In the genomic region with DNA sequence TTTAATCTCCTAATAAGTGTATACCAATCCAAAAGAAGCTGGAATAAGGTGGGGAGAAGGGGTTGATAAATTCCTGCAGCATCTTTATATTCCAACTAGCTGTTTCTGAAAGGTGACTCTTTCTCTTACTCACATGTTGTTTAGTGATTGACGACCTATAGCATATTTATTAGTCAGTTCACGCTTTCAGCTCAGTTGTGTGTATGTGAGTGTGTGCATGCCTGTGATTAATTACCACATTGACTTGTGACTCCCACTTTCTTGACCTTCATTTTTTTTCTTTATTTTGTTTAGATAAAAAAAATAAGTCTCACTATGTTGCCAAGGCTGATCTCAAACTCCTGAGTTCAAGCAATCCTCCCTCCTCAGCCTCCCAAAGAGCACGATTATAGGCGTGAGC, we compare ENCODE assay signal across 19 cellular contexts. TPM values are rescaled to one million over a fixed set of nuclear protein-coding genes. Genes with fewer than 3 reads are reported as not detected.
DNase-seq lines count a peak whose midpoint lies in the region; ATAC-seq and TF ChIP-seq lines count a peak whose summit lies in the region.
"Had no signal": no experiment of that assay in that cellular context is flagged by ENCODE, and none has a peak within 500 bp of the region (broad histone marks: within the 10 kb centered on the region; RNA-seq: fewer than 3 reads in every experiment).

No MANE protein-coding gene starts in this region.

- peaks cover 81 to 99% (median 91%) of the 10 kb centered on the region in 3 donors for H3K4me1 Mint-ChIP-seq in CD8-positive, alpha-beta memory T cell
- H3K4me1 Mint-ChIP-seq in T-cell: peaks cover 71 to 89% (median 89%) of the 10 kb centered on the region in 3 donors

- peaks cover 45% of the 10 kb centered on the region for H3K4me1 ChIP-seq in CD8-positive, alpha-beta memory T cell (ENCODE audit: insufficient read depth, low read length)
- H3K4me1 ChIP-seq in esophagus squamous epithelium (peaks cover 30 to 87% (median 78%) of the 10 kb centered on the region in 3 donors), sigmoid colon (peaks cover 0 to 99% (median 99%) of the 10 kb centered on the region in 4 donors), hepatocyte (ENCODE audit: insufficient read depth) (peaks cover 23% of the 10 kb centered on the region)

- no peaks in the 10 kb centered on the region for H3K9me3 Mint-ChIP-seq in CD8-positive, alpha-beta memory T cell
- H3K9me3 Mint-ChIP-seq in T-cell: no peaks in the 10 kb centered on the region
- H3K9me3 Mint-ChIP-seq: activated CD4-positive, alpha-beta T cell treated with anti-CD3 and anti-CD28 coated beads, Interleukin-2, amount 10 ng/mL, durations not matched to agents 24 days and 14 days; stimulated activated naive B cell treated with anti-CD40 and anti-IgM and Interleukin-4, amounts not matched to agents 10 μg/mL and 1 μg/mL and 100 μg/mL, for 72 hours had no signal

- peaks cover 19% of the 10 kb centered on the region for H4K20me1 ChIP-seq in hepatocyte (ENCODE audit: insufficient read depth, poor library complexity, severe bottlenecking)

- CTCF ChIA-PET in CD8-positive, alpha-beta memory T cell (lab: Charles Lee): interaction anchor here (1.0 to 2.2 kb wide), 4 partner anchors 31 to 54 kb away, joined by 3 to 10 read pairs (median 3); no protein-coding TSS in a partner anchor
- CTCF ChIA-PET in T-cell (lab: Charles Lee): interaction anchor here (0.6 to 2.0 kb wide), 2 partner anchors 41 to 45 kb away, joined by 4 to 9 read pairs; no protein-coding TSS in a partner anchor

- no peak overlapping the region for H3K27ac ChIP-seq in CD8-positive, alpha-beta memory T cell (ENCODE audit: low read depth, low read length)
- peak overlapping the region in 3 of 4 donors; percentile 72 to 87 (median 75) for H3K27ac ChIP-seq in esophagus squamous epithelium
- H3K27ac ChIP-seq in sigmoid colon: peak overlapping the region; percentile 83 to 98 (median 88)
- no peak overlapping the region for H3K27ac ChIP-seq in hepatocyte
- H3K27ac ChIP-seq: C4-2B had no signal

- WGBS in esophagus squamous epithelium, 2 donors: 70 to 83% methylated on average over 4 of the region's 4 CpGs
- 89% methylated on average over 4 of the region's 4 CpGs for WGBS in sigmoid colon, 2 donors
- 95% methylated on average over 4 of the region's 4 CpGs for WGBS in hepatocyte (ENCODE audit: low lambda C conversion rate, missing lambda C conversion rate)

- TF ChIP-seq CTCF in esophagus squamous epithelium (IDR thresholded peaks at IDR 0.05) (no peak), sigmoid colon (IDR thresholded peaks at IDR 0.05) (no peak), hepatocyte (IDR thresholded peaks at IDR 0.05; ENCODE audit: poor library complexity) (no peak)

- no peak overlapping the region for H2AFZ ChIP-seq in hepatocyte

- H3K4me3 ChIP-seq in CD8-positive, alpha-beta memory T cell (ENCODE audit: low read length): no peak overlapping the region
- H3K4me3 ChIP-seq in esophagus squamous epithelium (no peak overlapping the region), sigmoid colon (no peak overlapping the region), hepatocyte (no peak overlapping the region)
- H3K4me3 ChIP-seq: mucosa of descending colon had no signal

- TF ChIP-seq POLR2A in esophagus squamous epithelium (IDR thresholded peaks at IDR 0.05): no peak
- no peak for TF ChIP-seq POLR2A in sigmoid colon (IDR thresholded peaks at IDR 0.05)

- DNase-seq in CD8-positive, alpha-beta memory T cell: no peak
- DNase-seq in T-cell (no peak), esophagus squamous epithelium (lab: John Stamatoyannopoulos, UW) (no peak), sigmoid colon (no peak), NCI-H345 (lab: John Stamatoyannopoulos, UW) (no peak), mesenteric fat pad (ENCODE audit: low spot score) (no peak), hepatocyte (ENCODE audit: low spot score) (no peak)
- DNase-seq: activated CD4-positive, alpha-beta T cell treated with anti-CD3 and anti-CD28 coated beads, Interleukin-2, amount 10 ng/mL, durations not matched to agents 24 days and 14 days; activated effector memory CD4-positive, alpha-beta T cell treated with anti-CD3 and anti-CD28 coated beads, Interleukin-2, amount 50 U/mL, for 16 hours; Karpas-422; mucosa of descending colon; NCI-H146; NCI-H510A treated with DMSO at 0.1 percent for 48 hours; stimulated activated CD4-positive, alpha-beta T cell treated with anti-CD3 and anti-CD28 coated beads, Interleukin-4, amount 100 ng/mL, for 1 hour; stimulated activated naive B cell treated with anti-CD40 and anti-IgM and Interleukin-4, amounts not matched to agents 10 μg/mL and 1 μg/mL and 100 μg/mL, for 72 hours had no signal

- H3K27me3 ChIP-seq in CD8-positive, alpha-beta memory T cell (ENCODE audit: insufficient read depth, low read length, poor library complexity, severe bottlenecking): no peaks in the 10 kb centered on the region
- H3K27me3 ChIP-seq in esophagus squamous epithelium (no peaks in the 10 kb centered on the region), sigmoid colon (no peaks in the 10 kb centered on the region), hepatocyte (no peaks in the 10 kb centered on the region)

- ATAC-seq in T-cell (replicated peaks in 1 of 4) (no peak), HG02623 (IDR thresholded peaks at IDR 0.05; ENCODE audit: unreplicated experiment) (no peak)
- ATAC-seq: esophagus mucosa; mucosa of descending colon; Panc1; stimulated activated naive B cell treated with anti-CD40 and anti-IgM and Interleukin-4, amounts not matched to agents 10 μg/mL and 1 μg/mL and 100 μg/mL, for 72 hours had no signal

- no peak for TF ChIP-seq EP300 in sigmoid colon (IDR thresholded peaks at IDR 0.05)

- POLR2A ChIA-PET in CD8-positive, alpha-beta memory T cell (lab: Charles Lee): interaction anchor here (1.6 kb wide), 1 partner anchor 45 kb away, joined by 6 read pairs; a partner anchor contains a TSS
- POLR2A ChIA-PET in T-cell (lab: Charles Lee): interaction anchor here (0.6 kb wide), 3 partner anchors 15 to 64 kb away, joined by 3 read pairs; no protein-coding TSS in a partner anchor

- H3K27me3 Mint-ChIP-seq in CD8-positive, alpha-beta memory T cell: no peaks in the 10 kb centered on the region
- no peaks in the 10 kb centered on the region for H3K27me3 Mint-ChIP-seq in T-cell
- H3K27me3 Mint-ChIP-seq: activated CD4-positive, alpha-beta T cell treated with anti-CD3 and anti-CD28 coated beads, Interleukin-2, amount 10 ng/mL, durations not matched to agents 24 days and 14 days; stimulated activated naive B cell treated with anti-CD40 and anti-IgM and Interleukin-4, amounts not matched to agents 10 μg/mL and 1 μg/mL and 100 μg/mL, for 72 hours had no signal

- H3K9me3 ChIP-seq in CD8-positive, alpha-beta memory T cell (ENCODE audit: low read length): no peaks in the 10 kb centered on the region
- H3K9me3 ChIP-seq in esophagus squamous epithelium: no peaks in the 10 kb centered on the region
- H3K9me3 ChIP-seq in sigmoid colon: no peaks in the 10 kb centered on the region
- no peaks in the 10 kb centered on the region for H3K9me3 ChIP-seq in hepatocyte (ENCODE audit: low read depth)
- H3K9me3 ChIP-seq: mucosa of descending colon had no signal

- intact Hi-C loops in esophagus squamous epithelium (cut with DNase I): no loop called here
- intact Hi-C loops in sigmoid colon (cut with DNase I): no loop called here

- peaks cover 0 to 32% (median 13%) of the 10 kb centered on the region in 3 donors for H3K36me3 Mint-ChIP-seq in CD8-positive, alpha-beta memory T cell
- peaks cover 27% of the 10 kb centered on the region for H3K36me3 Mint-ChIP-seq in T-cell
- H3K36me3 Mint-ChIP-seq: stimulated activated naive B cell treated with anti-CD40 and anti-IgM and Interleukin-4, amounts not matched to agents 10 μg/mL and 1 μg/mL and 100 μg/mL, for 72 hours had no signal

- H3K27ac Mint-ChIP-seq in CD8-positive, alpha-beta memory T cell: peak overlapping the region in 7 of 8 donors; percentile 70 to 99 (median 97)
- peak overlapping the region; percentile 98 to 100 for H3K27ac Mint-ChIP-seq in T-cell
- H3K27ac Mint-ChIP-seq: stimulated activated naive B cell treated with anti-CD40 and anti-IgM and Interleukin-4, amounts not matched to agents 10 μg/mL and 1 μg/mL and 100 μg/mL, for 72 hours had no signal

- peaks cover 78% of the 10 kb centered on the region for H3K79me2 ChIP-seq in hepatocyte

- H3K4me2 ChIP-seq in hepatocyte: no peak overlapping the region

- no peaks in the 10 kb centered on the region for H3K9me2 ChIP-seq in hepatocyte (replicated peaks; ENCODE audit: insufficient read depth)

- H3K36me3 ChIP-seq in CD8-positive, alpha-beta memory T cell (ENCODE audit: insufficient read depth, low read length): no peaks in the 10 kb centered on the region
- H3K36me3 ChIP-seq in esophagus squamous epithelium: peaks cover 0 to 15% (median 0%) of the 10 kb centered on the region in 3 donors
- H3K36me3 ChIP-seq in sigmoid colon: no peaks in the 10 kb centered on the region
- H3K36me3 ChIP-seq in hepatocyte (replicated peaks; ENCODE audit: insufficient read depth, low read depth): no peaks in the 10 kb centered on the region

- no peak overlapping the region for H3K4me3 Mint-ChIP-seq in CD8-positive, alpha-beta memory T cell
- no peak overlapping the region for H3K4me3 Mint-ChIP-seq in T-cell
- H3K4me3 Mint-ChIP-seq: activated CD4-positive, alpha-beta T cell treated with anti-CD3 and anti-CD28 coated beads, Interleukin-2, amount 10 ng/mL, durations not matched to agents 24 days and 14 days; stimulated activated naive B cell treated with anti-CD40 and anti-IgM and Interleukin-4, amounts not matched to agents 10 μg/mL and 1 μg/mL and 100 μg/mL, for 72 hours had no signal

RNA-seq across cellular contexts. Expression of a gene that starts 44.4 kb away (rescaled TPM):
- total RNA-seq in CD8-positive, alpha-beta memory T cell: 10 to 100 TPM; 26.8 to 28.9 TPM
- polyA plus RNA-seq in CD8-positive, alpha-beta memory T cell: 37.7 TPM
- total RNA-seq in T-cell (10 to 100 TPM; 45.5 to 93.1 (median 84.9) TPM), esophagus squamous epithelium (10 to 100 TPM; 23.7 to 58.9 (median 39.2) TPM), sigmoid colon (100 to 1,000 TPM; 229 to 595 (median 347) TPM), mesenteric fat pad (122 TPM), hepatocyte (60.6 and 64.0 TPM in 2 replicates)
- polyA plus RNA-seq in sigmoid colon (10 to 100 TPM in 1 of 3 donors, 1 to 10 TPM in 2; 1.6 to 34.5 (median 4.2) TPM), hepatocyte (30.7 and 34.5 TPM in 2 replicates)

Comparison
In these comparisons a context has a peak if more than half of its experiments do, and no peak if none do; other contexts are left out.
1. H3K27ac ChIP-seq: peak in esophagus squamous epithelium (3 of 4) and sigmoid colon (4 of 4); none in CD8-positive, alpha-beta memory T cell (single experiment) and hepatocyte (single experiment).